37 cellular contexts compared by ENCODE assay signal in genomic region chr4:41696768-41697167, GRCh38. TPM values are rescaled to one million over a fixed set of nuclear protein-coding genes. Genes with fewer than 3 reads are reported as not detected.
"Had no signal": no experiment of that assay in that cellular context is flagged by ENCODE, and none has a peak within 500 bp of the region (broad histone marks: within the 10 kb centered on the region; RNA-seq: fewer than 3 reads in every experiment).

No MANE protein-coding gene starts in this region.

- H3K4me1 ChIP-seq: Peyer's patch, SJSA1 had no signal

- H3K9me3 ChIP-seq: Peyer's patch, SJSA1, SK-N-SH had no signal

- H3K27me3 Mint-ChIP-seq: brain had no signal

- H3K4me1 Mint-ChIP-seq: activated B cell treated with CpG ODN at 0.5 μM for 24 hours; activated naive CD4-positive, alpha-beta T cell treated with anti-CD3 and anti-CD28 coated beads, Interleukin-2, amount 10 ng/mL, durations not matched to agents 7 days and 5 days; activated naive CD8-positive, alpha-beta T cell treated with anti-CD3 and anti-CD28 coated beads, Interleukin-2, amount 50 U/mL, for 24 hours had no signal

- H3K27ac ChIP-seq: Peyer's patch, SJSA1 had no signal

- H3K36me3 Mint-ChIP-seq: activated CD4-positive, alpha-beta memory T cell treated with anti-CD3 and anti-CD28 coated beads for 36 hours; activated CD8-positive, alpha-beta memory T cell treated with anti-CD3 and anti-CD28 coated beads, Interleukin-2, amount 10 ng/mL, durations not matched to agents 7 days and 5 days; activated naive CD4-positive, alpha-beta T cell treated with anti-CD3 and anti-CD28 coated beads, Interleukin-2, amount 10 ng/mL, durations not matched to agents 7 days and 5 days; activated naive CD8-positive, alpha-beta T cell had no signal

- ATAC-seq: activated CD8-positive, alpha-beta memory T cell treated with anti-CD3 and anti-CD28 coated beads, Interleukin-2, amount 10 ng/mL, durations not matched to agents 7 days and 5 days; activated naive CD8-positive, alpha-beta T cell treated with anti-CD3 and anti-CD28 coated beads, Interleukin-2, amount 50 U/mL, for 24 hours; K562; PC-3 had no signal

- H3K9me3 Mint-ChIP-seq: activated B cell treated with CpG ODN at 0.5 μM for 24 hours; activated CD4-positive, alpha-beta memory T cell treated with anti-CD3 and anti-CD28 coated beads for 36 hours; activated naive CD4-positive, alpha-beta T cell treated with anti-CD3 and anti-CD28 coated beads, Interleukin-2, amount 10 ng/mL, durations not matched to agents 7 days and 5 days; activated naive CD8-positive, alpha-beta T cell treated with anti-CD3 and anti-CD28 coated beads, Interleukin-2, amount 50 U/mL, for 24 hours; brain; T-helper 1 cell treated with Interleukin-12 subunit alpha and Interleukin-12 subunit beta and Interleukin-4 antibody, amounts not matched to agents 30 μg/mL and 1 μg/mL, for 36 hours; T-helper 2 cell treated with Interferon-gamma antibody and Interleukin-4, amounts not matched to agents 5 μg/mL and 100 μg/mL, for 36 hours had no signal

- H3K4me3 Mint-ChIP-seq: activated B cell treated with CpG ODN at 0.5 μM for 24 hours; activated CD4-positive, alpha-beta memory T cell treated with anti-CD3 and anti-CD28 coated beads for 36 hours; activated CD8-positive, alpha-beta memory T cell treated with anti-CD3 and anti-CD28 coated beads, Interleukin-2, amount 10 ng/mL, durations not matched to agents 7 days and 5 days; activated naive CD4-positive, alpha-beta T cell treated with anti-CD3 and anti-CD28 coated beads, Interleukin-2, amount 10 ng/mL, durations not matched to agents 7 days and 5 days; activated naive CD8-positive, alpha-beta T cell; activated naive CD8-positive, alpha-beta T cell treated with anti-CD3 and anti-CD28 coated beads, Interleukin-2, amount 50 U/mL, for 24 hours; brain; T-helper 1 cell treated with Interleukin-12 subunit alpha and Interleukin-12 subunit beta and Interleukin-4 antibody, amounts not matched to agents 30 μg/mL and 1 μg/mL, for 36 hours; T-helper 2 cell treated with Interferon-gamma antibody and Interleukin-4, amounts not matched to agents 5 μg/mL and 100 μg/mL, for 36 hours had no signal

- H3K4me3 ChIP-seq: K562, Peyer's patch, SJSA1 had no signal

- H3K27ac Mint-ChIP-seq: activated B cell treated with CpG ODN at 0.5 μM for 24 hours; activated CD4-positive, alpha-beta memory T cell treated with anti-CD3 and anti-CD28 coated beads for 36 hours; activated CD8-positive, alpha-beta memory T cell treated with anti-CD3 and anti-CD28 coated beads, Interleukin-2, amount 10 ng/mL, durations not matched to agents 7 days and 5 days; activated naive CD4-positive, alpha-beta T cell treated with anti-CD3 and anti-CD28 coated beads, Interleukin-2, amount 10 ng/mL, durations not matched to agents 7 days and 5 days; activated naive CD8-positive, alpha-beta T cell; activated naive CD8-positive, alpha-beta T cell treated with anti-CD3 and anti-CD28 coated beads, Interleukin-2, amount 50 U/mL, for 24 hours; brain; T-helper 1 cell treated with Interleukin-12 subunit alpha and Interleukin-12 subunit beta and Interleukin-4 antibody, amounts not matched to agents 30 μg/mL and 1 μg/mL, for 36 hours; T-helper 2 cell treated with Interferon-gamma antibody and Interleukin-4, amounts not matched to agents 5 μg/mL and 100 μg/mL, for 36 hours had no signal

- DNase-seq: activated B cell treated with CpG ODN at 0.5 μM for 24 hours; activated CD4-positive, alpha-beta memory T cell treated with anti-CD3 and anti-CD28 coated beads for 36 hours; activated CD4-positive, alpha-beta T cell treated with anti-CD3 and anti-CD28 coated beads for 4 hours; activated CD4-positive, alpha-beta T cell treated with anti-CD3 and anti-CD28 coated beads, Interleukin-2, amount 50 U/mL, for 1 hour; activated CD4-positive, CD25-positive, alpha-beta regulatory T cell treated with anti-CD3 and anti-CD28 coated beads, Interleukin-2, amount 50 U/mL, for 72 hours; activated CD8-positive, alpha-beta memory T cell treated with anti-CD3 and anti-CD28 coated beads for 24 hours; activated CD8-positive, alpha-beta memory T cell treated with anti-CD3 and anti-CD28 coated beads, Interleukin-2, amount 10 ng/mL, durations not matched to agents 7 days and 5 days; activated CD8-positive, alpha-beta memory T cell treated with anti-CD3 and anti-CD28 coated beads, Interleukin-2, amount 50 U/mL, for 48 hours; activated effector memory CD4-positive, alpha-beta T cell treated with Interleukin-2 at 50 U/mL for 16 hours; activated naive CD4-positive, alpha-beta T cell treated with anti-CD3 and anti-CD28 coated beads, Interleukin-2, amount 10 ng/mL, durations not matched to agents 7 days and 5 days; activated naive CD8-positive, alpha-beta T cell treated with anti-CD3 and anti-CD28 coated beads, Interleukin-2, amount 50 U/mL, for 24 hours; activated T-cell treated with anti-CD3 and anti-CD28 coated beads, Interleukin-2, amount 50 U/mL, for 48 hours; anterior cingulate cortex; caudate nucleus; IMR-90; NCI-H1048; NCI-H1436 treated with DMSO at 0.1 percent for 48 hours; NCI-H1694 treated with DMSO at 0.1 percent for 48 hours; NCI-H2029; NCI-H226; NCI-H446 treated with DMSO at 0.1 percent for 48 hours; NCI-H526; NCI-H748 treated with DMSO at 0.1 percent for 48 hours; NK-92 treated with Interleukin-12 subunit alpha and Interleukin-12 subunit beta, amount 100 ng/mL, for 24 hours; PC-3; Peyer's patch; RPMI8226; SHP77 treated with DMSO at 0.1 percent for 48 hours; SK-N-SH had no signal

- H3K36me3 ChIP-seq: Peyer's patch, SJSA1 had no signal

- H3K27me3 ChIP-seq: Peyer's patch, SJSA1 had no signal

RNA-seq across cellular contexts. Expression of gene PHOX2B, which starts 51.8 kb away (rescaled TPM):
- total RNA-seq: activated B cell treated with CpG ODN at 0.5 μM for 24 hours; activated CD4-positive, alpha-beta memory T cell treated with anti-CD3 and anti-CD28 coated beads for 36 hours; activated CD8-positive, alpha-beta memory T cell treated with anti-CD3 and anti-CD28 coated beads, Interleukin-2, amount 10 ng/mL, durations not matched to agents 7 days and 5 days; bronchial epithelial cell; IMR-90; K562; M059J; PC-3; SJSA1 had no signal
- polyA plus RNA-seq: IMR-90, K562 had no signal
